Comparison of ENCODE assay signal across 21 cellular contexts in the genomic region with DNA sequence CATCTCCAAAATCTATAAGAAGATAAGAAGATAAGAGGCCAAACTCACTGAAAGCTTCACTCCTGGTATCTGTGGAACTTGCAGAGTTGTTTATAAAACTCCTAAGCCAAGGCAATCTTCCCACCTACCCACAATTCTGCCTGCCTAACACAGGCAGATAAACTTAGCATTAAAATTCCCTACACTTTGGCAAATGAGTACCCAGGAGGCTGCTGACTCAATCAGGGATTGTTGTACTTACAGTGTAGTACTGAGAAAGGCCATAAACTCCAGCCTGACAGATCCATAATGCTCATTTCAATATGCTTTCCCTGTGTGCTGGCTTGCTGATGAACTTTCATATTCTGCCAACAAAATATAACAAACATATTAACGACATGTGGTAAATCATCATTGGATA.
"Had no signal": no experiment of that assay in that cellular context is flagged by ENCODE, and none has a peak within 500 bp of the region (broad histone marks: within the 10 kb centered on the region; RNA-seq: fewer than 3 reads in every experiment).

No MANE protein-coding gene starts in this region.

- H3K4me2 ChIP-seq: neural progenitor cell had no signal

- H3K27ac ChIP-seq: brain microvascular endothelial cell, neural progenitor cell, ovary, sigmoid colon, testis had no signal

- H3K4me1 ChIP-seq: testis had no signal

- H3K4me3 ChIP-seq: lower lobe of right lung, neural progenitor cell, ovary, sigmoid colon, testis had no signal

- H3K27me3 ChIP-seq: brain microvascular endothelial cell, neural progenitor cell, ovary, sigmoid colon, testis had no signal

- H3K4me3 Mint-ChIP-seq: activated B cell treated with CpG ODN at 0.5 μM for 24 hours; activated CD8-positive, alpha-beta T cell treated with anti-CD3 and anti-CD28 coated beads, Interleukin-2, amount 10 ng/mL, durations not matched to agents 7 days and 5 days; activated naive CD8-positive, alpha-beta T cell; immature natural killer cell; naive B cell; neural progenitor cell; stimulated activated naive CD8-positive, alpha-beta T cell treated with anti-CD3 and anti-CD28 coated beads, Interleukin-15, amount 100 ng/mL, for 72 hours had no signal

- ATAC-seq: activated CD8-positive, alpha-beta T cell treated with anti-CD3 and anti-CD28 coated beads, Interleukin-2, amount 10 ng/mL, durations not matched to agents 7 days and 5 days; left colon; stimulated activated naive CD8-positive, alpha-beta T cell treated with anti-CD3 and anti-CD28 coated beads, Interleukin-15, amount 100 ng/mL, for 72 hours had no signal

- H3K27me3 Mint-ChIP-seq: activated B cell treated with CpG ODN at 0.5 μM for 24 hours; activated naive CD8-positive, alpha-beta T cell; naive B cell; stimulated activated naive CD8-positive, alpha-beta T cell treated with anti-CD3 and anti-CD28 coated beads, Interleukin-15, amount 100 ng/mL, for 72 hours had no signal

- H3K4me1 Mint-ChIP-seq: activated B cell treated with CpG ODN at 0.5 μM for 24 hours; immature natural killer cell; naive B cell; stimulated activated naive CD8-positive, alpha-beta T cell treated with anti-CD3 and anti-CD28 coated beads, Interleukin-15, amount 100 ng/mL, for 72 hours had no signal

- H3K9me3 ChIP-seq: ovary, testis had no signal

- H3K36me3 Mint-ChIP-seq: activated naive CD8-positive, alpha-beta T cell; immature natural killer cell; naive B cell; neural progenitor cell had no signal

- H3K9ac ChIP-seq: neural progenitor cell had no signal

- DNase-seq: activated B cell treated with CpG ODN at 0.5 μM for 24 hours; activated CD4-positive, alpha-beta T cell treated with anti-CD3 and anti-CD28 coated beads for 48 hours; activated CD8-positive, alpha-beta memory T cell treated with anti-CD3 and anti-CD28 coated beads, Interleukin-2, amount 50 U/mL, for 4 hours; activated CD8-positive, alpha-beta T cell treated with anti-CD3 and anti-CD28 coated beads, Interleukin-2, amount 10 ng/mL, durations not matched to agents 7 days and 5 days; activated gamma-delta T cell treated with Interleukin-2 at 50 U/mL for 16 hours; amygdala; brain microvascular endothelial cell; cortex of kidney; effector CD4-positive, alpha-beta T cell; foreskin fibroblast; immature natural killer cell; left colon; lower lobe of right lung; naive B cell; ovary; sigmoid colon; stimulated activated CD4-positive, alpha-beta T cell treated with anti-CD3 and anti-CD28 coated beads, Interleukin-1b, Interleukin-23, amount 100 ng/mL, for 48 hours; stimulated activated naive CD8-positive, alpha-beta T cell treated with anti-CD3 and anti-CD28 coated beads, Interleukin-15, amount 100 ng/mL, for 72 hours; testis had no signal

- H3K36me3 ChIP-seq: brain microvascular endothelial cell, lower lobe of right lung, neural progenitor cell, ovary, sigmoid colon had no signal

- H2AFZ ChIP-seq: neural progenitor cell had no signal

- H3K27ac Mint-ChIP-seq: activated B cell treated with CpG ODN at 0.5 μM for 24 hours; activated CD8-positive, alpha-beta T cell treated with anti-CD3 and anti-CD28 coated beads, Interleukin-2, amount 10 ng/mL, durations not matched to agents 7 days and 5 days; activated naive CD8-positive, alpha-beta T cell; immature natural killer cell; naive B cell; neural progenitor cell; stimulated activated naive CD8-positive, alpha-beta T cell treated with anti-CD3 and anti-CD28 coated beads, Interleukin-15, amount 100 ng/mL, for 72 hours had no signal
